Comparison of ENCODE assay signal across 25 cellular contexts in genomic region chr2:173588931-173589369, GRCh38.
DNase-seq lines count a peak whose midpoint lies in the region; ATAC-seq, FAIRE-seq and TF ChIP-seq lines count a peak whose summit lies in the region.
"Had no signal": no experiment of that assay in that cellular context is flagged by ENCODE, and none has a peak within 500 bp of the region (broad histone marks: within the 10 kb centered on the region; RNA-seq: fewer than 3 reads in every experiment).

No MANE protein-coding gene starts in this region.

- peaks cover 5% of the 10 kb centered on the region for H3K36me3 Mint-ChIP-seq in endodermal cell (ENCODE audit: low read depth)
- H3K36me3 Mint-ChIP-seq in WTC11: peaks cover 27% of the 10 kb centered on the region
- H3K36me3 Mint-ChIP-seq: natural killer cell had no signal

- no peaks in the 10 kb centered on the region for H4K20me1 ChIP-seq in keratinocyte (ENCODE audit: control insufficient read depth, extremely low read depth, insufficient read depth, low read length)
- H4K20me1 ChIP-seq: BLaER1 treated with 17β-estradiol and CSF1 and Interleukin-3, amounts not matched to agents 10 nM and 100 nM had no signal

- H3K4me2 ChIP-seq in keratinocyte (ENCODE audit: control insufficient read depth, extremely low read depth, insufficient read depth, low read depth, low read length): peak overlapping the region; percentile 89

- no peak for TF ChIP-seq EP300 in stomach (IDR thresholded peaks at IDR 0.05)

- in situ Hi-C loops in brain microvascular endothelial cell (cut with HindIII; ENCODE audit: low pct_ligation_motif_present, low sequenced_read_pairs): no loop called here

- no peak overlapping the region for H3K4me3 ChIP-seq in brain microvascular endothelial cell (ENCODE audit: low read depth, low read length)
- H3K4me3 ChIP-seq in keratinocyte (ENCODE audit: control insufficient read depth in 2 of 3, extremely low read depth in 1 of 3, insufficient read depth in 2 of 3, low read depth in 1 of 3, low read length in 3 of 3): no peak overlapping the region
- no peak overlapping the region for H3K4me3 ChIP-seq in stomach
- H3K4me3 ChIP-seq in endodermal cell (ENCODE audit: low read length): no peak overlapping the region
- H3K4me3 ChIP-seq: BLaER1 treated with 17β-estradiol and CSF1 and Interleukin-3, amounts not matched to agents 10 nM and 100 nM; skin epidermis; upper lobe of right lung had no signal

- H3K27ac Mint-ChIP-seq in endodermal cell (no peak overlapping the region), WTC11 (no peak overlapping the region)
- H3K27ac Mint-ChIP-seq: activated naive CD8-positive, alpha-beta T cell treated with anti-CD3 and anti-CD28 coated beads for 36 hours; activated T-helper 17 cell treated with anti-CD3 and anti-CD28 coated beads, Interleukin-2, amount 50 U/mL, for 72 hours; dendritic cell treated with granulocyte-macrophage colony-stimulating factor and Interleukin-4, amounts not matched to agents 40 ng/mL and 50 ng/mL, for 4 days; natural killer cell; stimulated activated naive CD8-positive, alpha-beta T cell treated with anti-CD3 and anti-CD28 coated beads, Interleukin-15, amount 100 ng/mL, for 72 hours had no signal

- peak overlapping the region; percentile 68 for H3K27ac ChIP-seq in brain microvascular endothelial cell
- peak overlapping the region; percentile 44 for H3K27ac ChIP-seq in keratinocyte (ENCODE audit: control insufficient read depth, insufficient read depth, low read length)
- no peak overlapping the region for H3K27ac ChIP-seq in stomach
- no peak overlapping the region for H3K27ac ChIP-seq in endodermal cell (ENCODE audit: low read depth, low read length)
- H3K27ac ChIP-seq: BLaER1 treated with 17β-estradiol and CSF1 and Interleukin-3, amounts not matched to agents 10 nM and 100 nM; upper lobe of right lung had no signal

- H3K9me3 Mint-ChIP-seq in endodermal cell (peaks cover 25% of the 10 kb centered on the region), WTC11 (peaks cover 29% of the 10 kb centered on the region)
- H3K9me3 Mint-ChIP-seq: activated T-helper 17 cell treated with anti-CD3 and anti-CD28 coated beads, Interleukin-2, amount 50 U/mL, for 72 hours had no signal

- H3K4me1 ChIP-seq in keratinocyte (ENCODE audit: control insufficient read depth, extremely low read depth, insufficient read depth, low read length) (peaks cover 20% of the 10 kb centered on the region), stomach (peaks cover 0 to 16% (median 3%) of the 10 kb centered on the region in 4 donors), endodermal cell (ENCODE audit: control insufficient read depth, insufficient read depth, low read length) (no peaks in the 10 kb centered on the region)

- dilution Hi-C loops in keratinocyte (cut with MboI; ENCODE audit: extremely low pct_ligation_motif_present, low sequenced_read_pairs): no loop called here

- H3K4me3 Mint-ChIP-seq in endodermal cell (no peak overlapping the region), WTC11 (no peak overlapping the region)
- H3K4me3 Mint-ChIP-seq: activated naive CD8-positive, alpha-beta T cell treated with anti-CD3 and anti-CD28 coated beads for 36 hours; activated T-helper 17 cell treated with anti-CD3 and anti-CD28 coated beads, Interleukin-2, amount 50 U/mL, for 72 hours; brain; dendritic cell treated with granulocyte-macrophage colony-stimulating factor and Interleukin-4, amounts not matched to agents 40 ng/mL and 50 ng/mL, for 4 days; natural killer cell; stimulated activated naive CD8-positive, alpha-beta T cell treated with anti-CD3 and anti-CD28 coated beads, Interleukin-15, amount 100 ng/mL, for 72 hours had no signal

- H3K4me1 Mint-ChIP-seq in endodermal cell: no peaks in the 10 kb centered on the region
- H3K4me1 Mint-ChIP-seq in WTC11: peaks cover 9% of the 10 kb centered on the region
- H3K4me1 Mint-ChIP-seq: activated naive CD8-positive, alpha-beta T cell treated with anti-CD3 and anti-CD28 coated beads for 36 hours; activated T-helper 17 cell treated with anti-CD3 and anti-CD28 coated beads, Interleukin-2, amount 50 U/mL, for 72 hours; natural killer cell; stimulated activated naive CD8-positive, alpha-beta T cell treated with anti-CD3 and anti-CD28 coated beads, Interleukin-15, amount 100 ng/mL, for 72 hours had no signal

- DNase-seq in Right ventricle myocardium superior (no peak), left cardiac atrium (no peak), brain microvascular endothelial cell (peak; percentile 12), keratinocyte (ENCODE audit: low read depth, low spot score) (no peak), stomach (no peak), endodermal cell (no peak), WTC11 (ENCODE audit: low spot score) (no peak), GM12892 (ENCODE audit: insufficient read length) (no peak)
- DNase-seq: activated CD4-positive, CD25-positive, alpha-beta regulatory T cell treated with anti-CD3 and anti-CD28 coated beads, Interleukin-2, amount 50 U/mL, for 72 hours; activated naive CD8-positive, alpha-beta T cell treated with anti-CD3 and anti-CD28 coated beads for 36 hours; H7; head of caudate nucleus; natural killer cell; NCI-H2171; NCI-H69; posterior cingulate gyrus; stimulated activated naive CD8-positive, alpha-beta T cell treated with anti-CD3 and anti-CD28 coated beads, Interleukin-15, amount 100 ng/mL, for 72 hours; T1000; upper lobe of right lung had no signal

- 61 to 82% (median 76%) methylated on average over 9 of the region's 9 CpGs for WGBS in stomach, 5 donors
- WGBS in endodermal cell (ENCODE audit: insufficient coverage in 1 of 2, insufficient read length in 1 of 2), 2 experiments: 85 to 90% methylated on average over 7 to 9 of the region's 9 CpGs

- no peak for TF ChIP-seq CTCF in brain microvascular endothelial cell (IDR thresholded peaks at IDR 0.05; ENCODE audit: low read depth, low read length, missing control alignments)
- TF ChIP-seq CTCF in keratinocyte (optimal IDR thresholded peaks at IDR 0.05 in 1 of 3, IDR thresholded peaks at IDR 0.05 in 1 of 3, conservative IDR thresholded peaks at IDR 0.05 in 1 of 3; ENCODE audit: extremely low read depth in 1 of 3, insufficient read depth in 2 of 3, low read length in 3 of 3): no peak
- TF ChIP-seq CTCF in stomach (IDR thresholded peaks at IDR 0.05): no peak
- TF ChIP-seq CTCF in endodermal cell (conservative IDR thresholded peaks at IDR 0.05): no peak
- no peak for TF ChIP-seq CTCF in WTC11 (IDR thresholded peaks at IDR 0.05)

- CTCF ChIA-PET in WTC11 (lab: Charles Lee): interaction anchor here (0.6 kb wide), 1 partner anchor 189 kb away, joined by 3 read pairs; no protein-coding TSS in a partner anchor

- H3K9me3 ChIP-seq in keratinocyte (ENCODE audit: control insufficient read depth, low read depth, low read length) (peaks cover 8% of the 10 kb centered on the region), stomach (peaks cover 5 to 11% (median 7%) of the 10 kb centered on the region in 4 donors), endodermal cell (ENCODE audit: control insufficient read depth, low read length) (peaks cover 18% of the 10 kb centered on the region)
- H3K9me3 ChIP-seq: upper lobe of right lung had no signal

- no peaks in the 10 kb centered on the region for H3K79me2 ChIP-seq in keratinocyte (ENCODE audit: control insufficient read depth, insufficient read depth, low read length)

- H3K9ac ChIP-seq in keratinocyte (ENCODE audit: control insufficient read depth, extremely low read depth, insufficient read depth, low read length) (no peak overlapping the region), endodermal cell (ENCODE audit: extremely low read depth, low read length, poor library complexity, severe bottlenecking) (no peak overlapping the region)
- H3K9ac ChIP-seq: BLaER1 treated with 17β-estradiol and CSF1 and Interleukin-3, amounts not matched to agents 10 nM and 100 nM had no signal

- H3K36me3 ChIP-seq in brain microvascular endothelial cell (replicated peaks) (no peaks in the 10 kb centered on the region), keratinocyte (ENCODE audit: control insufficient read depth in 2 of 2, extremely low read depth in 1 of 2, insufficient read depth in 2 of 2, low read length in 2 of 2) (no peaks in the 10 kb centered on the region), stomach (no peaks in the 10 kb centered on the region), endodermal cell (ENCODE audit: control insufficient read depth, insufficient read depth, low read length) (no peaks in the 10 kb centered on the region)
- H3K36me3 ChIP-seq: upper lobe of right lung had no signal

- POLR2A ChIA-PET in WTC11 (lab: Charles Lee): no interaction called here

- intact Hi-C loops in Right ventricle myocardium superior (cut with DNase I): no loop called here
- intact Hi-C loops in left cardiac atrium (cut with DNase I): no loop called here
- intact Hi-C loops in stomach (cut with DNase I; ENCODE audit: low total_unique reads): no loop called here

- H2AFZ ChIP-seq in keratinocyte (ENCODE audit: control insufficient read depth, low read length): no peak overlapping the region

- H3K9me1 ChIP-seq in keratinocyte (ENCODE audit: control insufficient read depth, extremely low read depth, insufficient read depth, low read length): no peaks in the 10 kb centered on the region

- FAIRE-seq in keratinocyte (lab: Jason Lieb, UNC): no peak
- no peak for FAIRE-seq in GM12892 (lab: Jason Lieb, UNC)
- FAIRE-seq: HepG2 had no signal

- no peaks in the 10 kb centered on the region for H3K27me3 Mint-ChIP-seq in endodermal cell (ENCODE audit: insufficient read depth)
- H3K27me3 Mint-ChIP-seq in WTC11 (ENCODE audit: low read depth): peaks cover 6% of the 10 kb centered on the region
- H3K27me3 Mint-ChIP-seq: dendritic cell treated with granulocyte-macrophage colony-stimulating factor and Interleukin-4, amounts not matched to agents 40 ng/mL and 50 ng/mL, for 4 days had no signal

- TF ChIP-seq POLR2A in stomach (IDR thresholded peaks at IDR 0.05): no peak
- no peak for TF ChIP-seq POLR2A in GM12892 (IDR thresholded peaks at IDR 0.05; ENCODE audit: low read depth, low read length)

- H3K27me3 ChIP-seq in brain microvascular endothelial cell (replicated peaks) (no peaks in the 10 kb centered on the region), keratinocyte (ENCODE audit: control insufficient read depth, extremely low read depth, insufficient read depth, low read length) (no peaks in the 10 kb centered on the region), stomach (no peaks in the 10 kb centered on the region), endodermal cell (ENCODE audit: control insufficient read depth, insufficient read depth, low read length, poor library complexity, severe bottlenecking) (no peaks in the 10 kb centered on the region)
- H3K27me3 ChIP-seq: BLaER1 treated with 17β-estradiol and CSF1 and Interleukin-3, amounts not matched to agents 10 nM and 100 nM; upper lobe of right lung had no signal

- peak; percentile 33 for ATAC-seq in Right ventricle myocardium superior (ENCODE audit: poor library complexity)
- ATAC-seq in left cardiac atrium: no peak
- no peak for ATAC-seq in WTC11
- ATAC-seq: activated T-helper 17 cell treated with anti-CD3 and anti-CD28 coated beads, Interleukin-2, amount 50 U/mL, for 72 hours; HepG2; natural killer cell; stimulated activated naive CD8-positive, alpha-beta T cell treated with anti-CD3 and anti-CD28 coated beads, Interleukin-15, amount 100 ng/mL, for 72 hours had no signal

Comparison
In these comparisons a context has a peak if more than half of its experiments do, and no peak if none do; other contexts are left out.
1. H3K27ac ChIP-seq: peak in brain microvascular endothelial cell (single experiment) and keratinocyte (single experiment); none in stomach (0 of 5) and endodermal cell (single experiment).